In the genomic region with DNA sequence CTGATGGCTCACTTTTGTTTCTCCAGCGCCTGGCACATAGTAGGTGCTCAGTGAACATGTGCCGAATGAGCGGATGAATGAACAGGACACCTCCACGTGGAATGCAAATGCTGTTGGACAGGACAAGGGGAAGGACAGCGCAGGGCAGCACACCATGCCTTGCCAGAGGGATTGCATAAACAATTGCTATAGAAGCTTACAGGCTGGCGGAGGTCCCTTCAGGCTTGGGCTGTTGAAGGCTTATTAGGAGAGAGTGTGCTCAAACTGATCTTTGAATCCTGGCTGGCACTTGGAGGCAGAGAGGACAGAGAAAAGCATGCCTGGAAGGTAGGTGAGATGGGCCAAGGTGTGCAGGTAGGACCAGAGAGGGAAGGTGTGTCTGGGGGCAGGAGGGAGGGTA, we compare ENCODE assay signal across 26 cellular contexts. TPM values are rescaled to one million over a fixed set of nuclear protein-coding genes. Genes with fewer than 3 reads are reported as not detected.
"Had no signal": no experiment of that assay in that cellular context is flagged by ENCODE, and none has a peak within 500 bp of the region (broad histone marks: within the 10 kb centered on the region; RNA-seq: fewer than 3 reads in every experiment).

No MANE protein-coding gene starts in this region.

- H3K9me3 ChIP-seq: SJSA1 had no signal

- DNase-seq: activated CD4-positive, alpha-beta memory T cell treated with anti-CD3 and anti-CD28 coated beads for 36 hours; activated CD4-positive, alpha-beta T cell treated with anti-CD3 and anti-CD28 coated beads, Interleukin-2, amount 10 ng/mL, durations not matched to agents 7 days and 5 days; activated CD4-positive, CD25-positive, alpha-beta regulatory T cell; activated gamma-delta T cell treated with Interleukin-2 at 50 U/mL for 16 hours; activated naive CD4-positive, alpha-beta T cell treated with anti-CD3 and anti-CD28 coated beads, Interleukin-2, amount 10 ng/mL, durations not matched to agents 7 days and 5 days; activated naive CD8-positive, alpha-beta T cell treated with anti-CD3 and anti-CD28 coated beads for 36 hours; activated T-cell treated with anti-CD3 and anti-CD28 coated beads for 4 hours; activated T-cell treated with anti-CD3 and anti-CD28 coated beads, Interleukin-2, amount 50 U/mL, for 48 hours; brain microvascular endothelial cell; Kasumi-1; KBM-7; NCI-H1105 treated with DMSO at 0.1 percent for 48 hours; NCI-H1436 treated with DMSO at 0.1 percent for 48 hours; NCI-H187; NCI-H2081; NCI-H446; NCI-H524; PC-3; SHP77; T-helper 9 cell had no signal

- H3K27ac Mint-ChIP-seq: activated CD4-positive, alpha-beta memory T cell treated with anti-CD3 and anti-CD28 coated beads for 36 hours; activated CD4-positive, alpha-beta T cell treated with anti-CD3 and anti-CD28 coated beads, Interleukin-2, amount 10 ng/mL, durations not matched to agents 7 days and 5 days; activated naive CD4-positive, alpha-beta T cell treated with anti-CD3 and anti-CD28 coated beads, Interleukin-2, amount 10 ng/mL, durations not matched to agents 7 days and 5 days; activated naive CD8-positive, alpha-beta T cell treated with anti-CD3 and anti-CD28 coated beads for 36 hours; activated T-helper 2 cell treated with anti-CD3 and anti-CD28 coated beads, Interferon-gamma antibody, Interleukin-2, Interleukin-4, amounts not matched to agents 10 μg/mL and 5 μg/mL and 100 μg/mL, durations not matched to agents 14 hours and 24 hours and 36 hours; T-helper 1 cell treated with Interleukin-12 subunit alpha and Interleukin-12 subunit beta and Interleukin-4 antibody, amounts not matched to agents 30 μg/mL and 1 μg/mL, for 36 hours had no signal

- ATAC-seq: PC-3, SK-N-SH treated with all-trans-retinoic acid at 6 μM for 48 hours had no signal

- H3K27ac ChIP-seq: brain microvascular endothelial cell, SJSA1, VCaP had no signal

- H3K4me3 Mint-ChIP-seq: activated CD4-positive, alpha-beta memory T cell treated with anti-CD3 and anti-CD28 coated beads for 36 hours; activated CD4-positive, alpha-beta T cell treated with anti-CD3 and anti-CD28 coated beads, Interleukin-2, amount 10 ng/mL, durations not matched to agents 7 days and 5 days; activated naive CD4-positive, alpha-beta T cell treated with anti-CD3 and anti-CD28 coated beads, Interleukin-2, amount 10 ng/mL, durations not matched to agents 7 days and 5 days; activated naive CD8-positive, alpha-beta T cell treated with anti-CD3 and anti-CD28 coated beads for 36 hours; T-helper 1 cell treated with Interleukin-12 subunit alpha and Interleukin-12 subunit beta and Interleukin-4 antibody, amounts not matched to agents 30 μg/mL and 1 μg/mL, for 36 hours had no signal

- H3K4me1 Mint-ChIP-seq: activated CD4-positive, alpha-beta T cell treated with anti-CD3 and anti-CD28 coated beads, Interleukin-2, amount 10 ng/mL, durations not matched to agents 7 days and 5 days; activated naive CD4-positive, alpha-beta T cell treated with anti-CD3 and anti-CD28 coated beads, Interleukin-2, amount 10 ng/mL, durations not matched to agents 7 days and 5 days; activated naive CD8-positive, alpha-beta T cell treated with anti-CD3 and anti-CD28 coated beads for 36 hours had no signal

- H3K27me3 Mint-ChIP-seq: activated CD4-positive, alpha-beta memory T cell treated with anti-CD3 and anti-CD28 coated beads for 36 hours; activated CD4-positive, alpha-beta T cell treated with anti-CD3 and anti-CD28 coated beads, Interleukin-2, amount 10 ng/mL, durations not matched to agents 7 days and 5 days; activated naive CD4-positive, alpha-beta T cell treated with anti-CD3 and anti-CD28 coated beads, Interleukin-2, amount 10 ng/mL, durations not matched to agents 7 days and 5 days; activated naive CD8-positive, alpha-beta T cell treated with anti-CD3 and anti-CD28 coated beads for 36 hours had no signal

- H3K9me3 Mint-ChIP-seq: activated CD4-positive, alpha-beta memory T cell treated with anti-CD3 and anti-CD28 coated beads for 36 hours; activated CD4-positive, alpha-beta T cell treated with anti-CD3 and anti-CD28 coated beads, Interleukin-2, amount 10 ng/mL, durations not matched to agents 7 days and 5 days; activated naive CD4-positive, alpha-beta T cell treated with anti-CD3 and anti-CD28 coated beads, Interleukin-2, amount 10 ng/mL, durations not matched to agents 7 days and 5 days; activated naive CD8-positive, alpha-beta T cell treated with anti-CD3 and anti-CD28 coated beads for 36 hours; activated T-helper 2 cell treated with anti-CD3 and anti-CD28 coated beads, Interferon-gamma antibody, Interleukin-2, Interleukin-4, amounts not matched to agents 10 μg/mL and 5 μg/mL and 100 μg/mL, durations not matched to agents 14 hours and 24 hours and 36 hours; T-helper 1 cell treated with Interleukin-12 subunit alpha and Interleukin-12 subunit beta and Interleukin-4 antibody, amounts not matched to agents 30 μg/mL and 1 μg/mL, for 36 hours had no signal

- H3K36me3 Mint-ChIP-seq: activated CD4-positive, alpha-beta memory T cell treated with anti-CD3 and anti-CD28 coated beads for 36 hours; activated naive CD4-positive, alpha-beta T cell treated with anti-CD3 and anti-CD28 coated beads, Interleukin-2, amount 10 ng/mL, durations not matched to agents 7 days and 5 days; activated naive CD8-positive, alpha-beta T cell treated with anti-CD3 and anti-CD28 coated beads for 36 hours had no signal

RNA-seq across cellular contexts. Expression of a gene that starts 35.9 kb away (rescaled TPM):
- total RNA-seq: activated CD4-positive, alpha-beta memory T cell treated with anti-CD3 and anti-CD28 coated beads for 36 hours; activated CD4-positive, alpha-beta T cell treated with anti-CD3 and anti-CD28 coated beads, Interleukin-2, amount 10 ng/mL, durations not matched to agents 7 days and 5 days; activated CD8-positive, alpha-beta memory T cell treated with anti-CD3 and anti-CD28 coated beads for 36 hours; activated naive CD8-positive, alpha-beta T cell treated with anti-CD3 and anti-CD28 coated beads for 36 hours; activated T-helper 2 cell treated with anti-CD3 and anti-CD28 coated beads, Interferon-gamma antibody, Interleukin-2, Interleukin-4, amounts not matched to agents 10 μg/mL and 5 μg/mL and 100 μg/mL, durations not matched to agents 14 hours and 24 hours and 36 hours; PC-3 had no signal
